ENCODE assay signal across 8 cellular contexts in genomic region chrX:118974908-118975671, GRCh38. TPM values are rescaled to one million over a fixed set of nuclear protein-coding genes. Genes with fewer than 3 reads are reported as not detected.
A peak's percentile ranks its signal among the peaks of the same experiment; 100 is the strongest.
DNase-seq lines count a peak whose midpoint lies in the region; ATAC-seq and TF ChIP-seq lines count a peak whose summit lies in the region.

No MANE protein-coding gene starts in this region.

- peak overlapping the region; percentile 50 for H3K4me3 ChIP-seq in CD8-positive, alpha-beta memory T cell (ENCODE audit: low read length)
- H3K4me3 ChIP-seq in Panc1 (ENCODE audit: low read depth in 2 of 2, low read length in 2 of 2) = peak overlapping the region; percentile 63 to 76
- H3K4me3 ChIP-seq in retinal pigment epithelial cell (ENCODE audit: low read length) = peak overlapping the region; percentile 47

- no peaks in the 10 kb centered on the region for H3K27me3 ChIP-seq in CD8-positive, alpha-beta memory T cell (ENCODE audit: insufficient read depth, low read length, poor library complexity, severe bottlenecking)
- peaks cover 9% of the 10 kb centered on the region for H3K27me3 ChIP-seq in Panc1 (ENCODE audit: control insufficient read depth, insufficient read depth, low read length)

- ATAC-seq in Panc1 = peak; percentile 60
- ATAC-seq in left cardiac atrium = peak; percentile 32 to 38

- POLR2A ChIA-PET in CD8-positive, alpha-beta memory T cell (lab: Charles Lee) = no interaction called here
- POLR2A ChIA-PET in HEK293T (lab: Yijun Ruan, JAX) = interaction anchor here (1.4 kb wide), 1 partner anchor 10 kb away, joined by 5 read pairs; no protein-coding TSS in a partner anchor
- POLR2A ChIA-PET in Panc1 (lab: Charles Lee) = interaction anchor here (0.7 kb wide), 1 partner anchor 320 kb away, joined by 4 read pairs; no protein-coding TSS in a partner anchor

- H3K27me3 Mint-ChIP-seq in CD8-positive, alpha-beta memory T cell = peaks cover 24 to 27% of the 10 kb centered on the region in 2 donors

- TF ChIP-seq CTCF in Panc1 (IDR thresholded peaks at IDR 0.05) (peak; percentile 24; the same call in 1 of the 2 replicates), retinal pigment epithelial cell (conservative IDR thresholded peaks at IDR 0.05; ENCODE audit: low read depth, low read length) (no peak)

- peak overlapping the region; percentile 82 to 94 (median 86) for H3K4me3 Mint-ChIP-seq in CD8-positive, alpha-beta memory T cell

- peak overlapping the region; percentile 80 to 98 (median 93) for H3K27ac Mint-ChIP-seq in CD8-positive, alpha-beta memory T cell

- H3K36me3 ChIP-seq in CD8-positive, alpha-beta memory T cell (ENCODE audit: insufficient read depth, low read length) = no peaks in the 10 kb centered on the region
- no peaks in the 10 kb centered on the region for H3K36me3 ChIP-seq in Panc1 (ENCODE audit: control insufficient read depth, insufficient read depth, low read length)

- no peaks in the 10 kb centered on the region for H3K9me3 ChIP-seq in CD8-positive, alpha-beta memory T cell (ENCODE audit: low read length)
- no peaks in the 10 kb centered on the region for H3K9me3 ChIP-seq in Panc1 (ENCODE audit: control insufficient read depth, insufficient read depth, low read depth, low read length)

- intact Hi-C loops in Panc1 (cut with micrococcal nuclease; ENCODE audit: unreplicated experiment) = no loop called here
- intact Hi-C loops in left cardiac atrium (cut with DNase I) = loop anchor here in 1 of 2 donors (10.0 kb wide), 1 partner anchor 130 kb away; no protein-coding TSS in a partner anchor

- CTCF ChIA-PET in CD8-positive, alpha-beta memory T cell (lab: Charles Lee) = interaction anchor here (0.8 to 1.2 kb wide), 2 partner anchors 30 to 112 kb away, joined by 3 read pairs; no protein-coding TSS in a partner anchor
- CTCF ChIA-PET in HEK293T (lab: Yijun Ruan, JAX) (no interaction called here), Panc1 (lab: Charles Lee) (interaction anchor here (0.9 kb wide), 1 partner anchor 14 kb away, joined by 3 read pairs; no protein-coding TSS in a partner anchor)

- H3K4me1 ChIP-seq in CD8-positive, alpha-beta memory T cell (ENCODE audit: insufficient read depth, low read length) = peaks cover 7% of the 10 kb centered on the region
- H3K4me1 ChIP-seq in Panc1 (ENCODE audit: control insufficient read depth, insufficient read depth, low read length) = peaks cover 8% of the 10 kb centered on the region

- peaks cover 14 to 24% (median 15%) of the 10 kb centered on the region in 3 donors for H3K4me1 Mint-ChIP-seq in CD8-positive, alpha-beta memory T cell

- BruUV-seq in Panc1 (replicated peaks; lab: Mats Ljungman, UMichigan) = no TSS peak

- in situ Hi-C loops in Panc1 (cut with HindIII; ENCODE audit: low pct_unique_long_range_greater_than_20kb, low sequenced_read_pairs) = no loop called here

- peaks cover 0 to 6% (median 0%) of the 10 kb centered on the region in 5 donors for H3K9me3 Mint-ChIP-seq in CD8-positive, alpha-beta memory T cell

- H3K27ac ChIP-seq in CD8-positive, alpha-beta memory T cell (ENCODE audit: low read depth, low read length) = peak overlapping the region; percentile 64
- peak overlapping the region; percentile 72 for H3K27ac ChIP-seq in Panc1 (ENCODE audit: low read length)

- no peaks in the 10 kb centered on the region for H3K36me3 Mint-ChIP-seq in CD8-positive, alpha-beta memory T cell

- DNase-seq in CD8-positive, alpha-beta memory T cell = peak; percentile 27 to 62 (median 58)
- DNase-seq in HEK293T (ENCODE audit: extremely low spot score) = peak; percentile 59
- DNase-seq in Panc1 (ENCODE audit: low read depth, low spot score) = no peak
- DNase-seq in activated naive CD4-positive, alpha-beta T cell treated with Interleukin-2 at 50 U/mL for 16 hours = peak; percentile 53
- peak; percentile 46 for DNase-seq in left cardiac atrium
- no peak for DNase-seq in retinal pigment epithelial cell (ENCODE audit: low read depth)
- DNase-seq in GDM1 (lab: John Stamatoyannopoulos, UW) = no peak
- no peak for DNase-seq in DMS153 treated with DMSO at 0.1 percent for 48 hours (lab: John Stamatoyannopoulos, UW; ENCODE audit: unreplicated experiment)

TF ChIP-seq in HEK293T, 16 proteins besides CTCF, POLR2A, EP300 and RAD21:
- TF ChIP-seq SP1 (IDR thresholded peaks at IDR 0.05) (no peak), L3MBTL2 (conservative IDR thresholded peaks at IDR 0.05) (peak; percentile 96), ARNT (IDR thresholded peaks at IDR 0.05) (no peak)

RNA-seq across cellular contexts. Expression of gene LONRF3, which starts 0.7 kb away (rescaled TPM):
- 1 to 10 TPM; 1.3 to 1.8 TPM for total RNA-seq in CD8-positive, alpha-beta memory T cell
- 2.5 TPM for polyA plus RNA-seq in CD8-positive, alpha-beta memory T cell
- total RNA-seq in Panc1 (2021; ENCODE audit: unreplicated experiment) (13.1 TPM), left cardiac atrium (1 to 10 TPM; 3.9 to 5.5 TPM)
- polyA plus RNA-seq in Panc1 (2012; ENCODE audit: insufficient read length) = 6.4 TPM

Comparison
In these comparisons a context has a peak if more than half of its experiments do, and no peak if none do; other contexts are left out.
1. DNase-seq: peak in CD8-positive, alpha-beta memory T cell (5 of 5), HEK293T (single experiment), activated naive CD4-positive, alpha-beta T cell treated with Interleukin-2 at 50 U/mL for 16 hours (single experiment) and left cardiac atrium (single experiment); none in Panc1 (single experiment), retinal pigment epithelial cell (single experiment), GDM1 (single experiment) and DMS153 treated with DMSO at 0.1 percent for 48 hours (single experiment).
2. Peak in every context shown above with its lines, with median percentiles within 50 percentile points of each other: H3K4me3 ChIP-seq.